ENCODE assay signal across 6 cellular contexts in the genomic region with DNA sequence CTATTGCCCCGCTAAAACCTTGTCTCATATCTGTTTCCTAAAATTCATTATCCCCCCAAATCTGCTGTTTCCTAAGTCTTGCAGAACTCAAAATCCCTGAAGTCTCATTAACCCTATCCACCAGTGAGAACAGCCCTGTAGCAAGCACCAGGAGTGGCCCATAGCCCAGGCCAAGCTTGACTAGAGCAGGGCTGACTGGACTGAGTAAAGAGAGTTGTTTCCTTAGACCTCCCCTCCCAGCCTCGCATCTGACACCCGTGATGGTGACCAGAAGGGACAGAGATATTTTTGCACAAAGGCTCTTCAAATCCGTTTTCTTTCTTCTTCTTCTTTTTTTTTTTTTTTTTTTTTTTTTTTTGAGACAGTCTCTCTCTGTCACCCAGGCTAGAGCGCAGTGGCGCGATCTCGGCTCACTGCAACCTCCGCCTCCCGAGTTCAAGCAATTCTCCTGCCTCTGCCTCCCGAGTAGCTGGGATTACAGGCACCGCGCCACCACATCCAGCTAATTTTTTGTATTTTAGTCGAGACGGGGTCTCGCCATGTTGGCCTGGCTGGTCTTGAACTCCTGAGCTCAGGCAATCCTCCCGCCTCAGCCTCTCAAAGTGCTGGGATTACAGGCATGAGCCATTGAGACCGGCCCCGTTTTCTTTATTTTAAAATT. TPM values are rescaled to one million over a fixed set of nuclear protein-coding genes. Genes with fewer than 3 reads are reported as not detected.
DNase-seq lines count a peak whose midpoint lies in the region; TF ChIP-seq lines count a peak whose summit lies in the region.
"Not testable (repeated sequence)": the region's sequence is repeated elsewhere in the genome, so short reads cannot be mapped to it uniquely, and the experiment has no call there.

No MANE protein-coding gene starts in this region.

- in situ Hi-C loops in mammary epithelial cell (cut with MboI; ENCODE audit: low sequenced_read_pairs in 2 of 2): not testable (repeated sequence)

- H3K36me3 Mint-ChIP-seq in immature natural killer cell: not testable (repeated sequence)

- not testable (repeated sequence) for H3K27ac ChIP-seq in HUES48 (ENCODE audit: low read depth, low read length); rectal smooth muscle tissue (ENCODE audit: low read depth, low read length)
- H3K27ac ChIP-seq in WERI-Rb-1 (peak overlapping the region; percentile 83), mammary epithelial cell (ENCODE audit: insufficient read depth, low read depth, low read length) (peak overlapping the region; percentile 96)

- H3K4me1 Mint-ChIP-seq in immature natural killer cell: peaks cover 23 to 24% of the 10 kb centered on the region in 2 donors

- intact Hi-C loops in mammary epithelial cell (cut with micrococcal nuclease): not testable (repeated sequence)

- peaks cover 6 to 14% (median 13%) of the 10 kb centered on the region in 3 donors for H3K27me3 Mint-ChIP-seq in immature natural killer cell (ENCODE audit: low read depth in 3 of 3)

- CTCF ChIA-PET in mammary epithelial cell (lab: Charles Lee; ENCODE audit: low non-redundant PET): not testable (repeated sequence)

- 81% methylated on average over 13 of the region's 19 CpGs for WGBS in mammary epithelial cell (ENCODE audit: low coverage, missing lambda C conversion rate)

- not testable (repeated sequence) for H4K20me1 ChIP-seq in mammary epithelial cell (ENCODE audit: insufficient read depth, low read length)

- peaks cover 10% of the 10 kb centered on the region for H3K79me2 ChIP-seq in mammary epithelial cell (ENCODE audit: insufficient read depth, low read length)

- dilution Hi-C loops in mammary epithelial cell (cut with HindIII; ENCODE audit: low sequenced_read_pairs): not testable (repeated sequence)

- H3K9me3 Mint-ChIP-seq in immature natural killer cell: not testable (repeated sequence)

- H3K27ac Mint-ChIP-seq in immature natural killer cell: peak overlapping the region; percentile 93 to 99 (median 98)

- not testable (repeated sequence) for H2AFZ ChIP-seq in mammary epithelial cell (ENCODE audit: low read depth, low read length)

- peak overlapping the region; percentile 87 for H3K4me2 ChIP-seq in mammary epithelial cell (ENCODE audit: insufficient read depth, low read depth, low read length)

- not testable (repeated sequence) for H3K27me3 ChIP-seq in HUES48 (ENCODE audit: control insufficient read depth, insufficient read depth, low read length); WERI-Rb-1 (ENCODE audit: insufficient read depth, low read depth, severe bottlenecking); mammary epithelial cell (ENCODE audit: insufficient read depth, low read length); rectal smooth muscle tissue (ENCODE audit: control insufficient read depth, insufficient read depth, low read length)

- peak overlapping the region; percentile 94 to 100 (median 99) for H3K4me3 Mint-ChIP-seq in immature natural killer cell

- H3K9me3 ChIP-seq in HUES48 (ENCODE audit: control insufficient read depth, insufficient read depth, low read length); WERI-Rb-1 (ENCODE audit: severe bottlenecking); mammary epithelial cell (replicated peaks; ENCODE audit: insufficient read depth, low read length): not testable (repeated sequence)

- peak overlapping the region; percentile 90 for H3K4me3 ChIP-seq in AG10803 (ENCODE audit: low read length)
- peak overlapping the region; percentile 82 for H3K4me3 ChIP-seq in HUES48 (ENCODE audit: low read depth, low read length)
- H3K4me3 ChIP-seq in WERI-Rb-1 (ENCODE audit: low read depth, low read length): peak overlapping the region; percentile 88
- peak overlapping the region; percentile 2 to 70 (median 55) for H3K4me3 ChIP-seq in mammary epithelial cell (replicated peaks in 1 of 3; ENCODE audit: insufficient read depth in 1 of 3, low read depth in 2 of 3, low read length in 3 of 3)
- peak overlapping the region; percentile 90 for H3K4me3 ChIP-seq in rectal smooth muscle tissue (ENCODE audit: low read length)

- H3K36me3 ChIP-seq in HUES48 (ENCODE audit: control insufficient read depth, insufficient read depth, low read length): peaks cover 10% of the 10 kb centered on the region; the same call in 1 of the 2 replicates
- H3K36me3 ChIP-seq in WERI-Rb-1: peaks cover 10% of the 10 kb centered on the region; the same call in 1 of the 2 replicates
- H3K36me3 ChIP-seq in mammary epithelial cell (ENCODE audit: insufficient read depth, low read length); rectal smooth muscle tissue (ENCODE audit: control insufficient read depth, insufficient read depth, low read length): not testable (repeated sequence)

- not testable (repeated sequence) for DNase-seq in AG10803 (ENCODE audit: low read depth); WERI-Rb-1; mammary epithelial cell; immature natural killer cell

- BruUV-seq in mammary epithelial cell (replicated peaks; lab: Mats Ljungman, UMichigan): not testable (repeated sequence)

- TF ChIP-seq CTCF in AG10803 (conservative IDR thresholded peaks at IDR 0.05; ENCODE audit: low read length); WERI-Rb-1 (IDR thresholded peaks at IDR 0.05; ENCODE audit: low read depth, low read length); mammary epithelial cell (conservative IDR thresholded peaks at IDR 0.05 in 1 of 2, IDR thresholded peaks at IDR 0.05 in 1 of 2; ENCODE audit: extremely low read depth in 1 of 2, insufficient read depth in 1 of 2, low read depth in 1 of 2, low read length in 2 of 2): not testable (repeated sequence)

- not testable (repeated sequence) for H3K4me1 ChIP-seq in HUES48 (ENCODE audit: control insufficient read depth, insufficient read depth, low read length); rectal smooth muscle tissue (ENCODE audit: control insufficient read depth, insufficient read depth, low read length)
- peaks cover 38% of the 10 kb centered on the region for H3K4me1 ChIP-seq in mammary epithelial cell (ENCODE audit: insufficient read depth, low read length)

- peak overlapping the region; percentile 67 for H3K9ac ChIP-seq in HUES48 (ENCODE audit: low read depth, low read length)
- peak overlapping the region; percentile 87 for H3K9ac ChIP-seq in mammary epithelial cell (ENCODE audit: insufficient read depth, low read length)
- not testable (repeated sequence) for H3K9ac ChIP-seq in rectal smooth muscle tissue (ENCODE audit: low read length)

RNA-seq across cellular contexts. Expression of gene C2orf81, which starts 0.8 kb away (rescaled TPM):
- total RNA-seq in mammary epithelial cell: 1 to 10 TPM; 2.5 to 9.5 TPM
- 1.9 TPM for polyA plus RNA-seq in mammary epithelial cell
- polyA minus RNA-seq in mammary epithelial cell: not detected
- 1 to 10 TPM in 2 of 3 donors, not detected in 1; 1.6 TPM for polyA plus RNA-seq in immature natural killer cell

RNA-seq across cellular contexts. Expression of gene WDR54, which starts 1.0 kb away (rescaled TPM):
- total RNA-seq in mammary epithelial cell: 10 to 100 TPM; 39.0 to 50.4 TPM
- polyA plus RNA-seq in mammary epithelial cell: 88.7 TPM
- polyA minus RNA-seq in mammary epithelial cell: 46.2 TPM
- polyA plus RNA-seq in immature natural killer cell: 10 to 100 TPM; 38.0 to 94.8 (median 47.7) TPM

RNA-seq across cellular contexts. Expression of gene RTKN, which starts 21.2 kb away (rescaled TPM):
- 100 to 1,000 TPM; 124 to 206 TPM for total RNA-seq in mammary epithelial cell
- polyA plus RNA-seq in mammary epithelial cell: 99.4 TPM
- 77.8 TPM for polyA minus RNA-seq in mammary epithelial cell
- 10 to 100 TPM in 1 of 3 donors, 1 to 10 TPM in 2; 5.8 to 10.8 (median 8.4) TPM for polyA plus RNA-seq in immature natural killer cell

RNA-seq across cellular contexts. Expression of gene INO80B, which starts 34.3 kb away (rescaled TPM):
- 10 to 100 TPM; 15.0 to 43.2 TPM for total RNA-seq in mammary epithelial cell
- polyA plus RNA-seq in mammary epithelial cell (11.7 TPM), immature natural killer cell (10 to 100 TPM in 1 of 3 donors, 1 to 10 TPM in 2; 3.9 to 11.1 (median 9.3) TPM)
- polyA minus RNA-seq in mammary epithelial cell: 0.47 TPM

RNA-seq across cellular contexts. Expression of gene WBP1, which starts 37.7 kb away (rescaled TPM):
- 10 to 100 TPM; 42.7 to 79.3 TPM for total RNA-seq in mammary epithelial cell
- 71.6 TPM for polyA plus RNA-seq in mammary epithelial cell
- polyA minus RNA-seq in mammary epithelial cell: 64.7 TPM
- polyA plus RNA-seq in immature natural killer cell: 10 to 100 TPM; 45.6 to 56.1 (median 54.0) TPM
